ENCODE assay signal across 8 cellular contexts in the genomic region with DNA sequence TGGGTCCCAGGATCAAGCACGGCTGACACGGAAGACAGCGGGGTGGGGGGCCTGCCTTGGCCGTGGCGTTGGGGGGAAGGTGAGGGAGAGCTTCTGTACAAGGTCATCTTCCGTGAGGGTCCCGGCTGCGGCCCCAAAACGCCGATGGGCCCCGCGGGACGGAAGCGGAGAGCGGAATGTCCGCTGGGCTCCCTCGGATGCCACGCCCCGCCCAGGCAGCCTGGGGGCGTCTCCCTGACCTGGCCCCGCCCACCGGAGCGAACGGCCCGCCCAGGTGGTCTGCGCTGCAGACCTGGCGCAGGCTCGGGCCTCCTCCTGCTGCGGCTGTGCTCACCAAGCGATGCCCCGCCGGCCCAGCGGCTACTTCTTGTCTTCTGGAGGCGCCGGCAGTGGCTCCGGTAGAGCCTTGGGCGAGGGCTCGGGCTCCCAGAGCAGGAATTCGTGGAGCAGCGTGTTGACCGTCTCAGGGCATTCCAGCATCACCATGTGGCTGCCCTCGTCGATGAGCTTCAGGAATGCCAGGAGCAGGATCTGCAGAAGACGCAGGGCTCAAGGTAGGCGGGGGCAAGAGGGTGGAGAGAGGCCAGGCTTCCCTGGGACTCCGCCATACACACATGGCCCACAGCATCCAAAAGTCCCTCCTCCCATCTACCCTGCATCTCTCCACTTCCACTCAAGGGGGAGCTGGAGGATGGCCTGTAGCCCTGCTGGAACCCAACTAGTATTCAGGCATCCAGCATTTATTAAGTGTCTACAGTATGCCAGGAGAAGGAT. TPM values are rescaled to one million over a fixed set of nuclear protein-coding genes. Genes with fewer than 3 reads are reported as not detected.
DNase-seq lines count a peak whose midpoint lies in the region; ATAC-seq and TF ChIP-seq lines count a peak whose summit lies in the region.

No MANE protein-coding gene starts in this region.

- no peaks in the 10 kb centered on the region for H3K27me3 ChIP-seq in neuronal stem cell (ENCODE audit: control insufficient read depth in 3 of 3, insufficient read depth in 3 of 3, low read depth in 1 of 3, low read length in 3 of 3)
- H3K27me3 ChIP-seq in thoracic aorta (replicated peaks; ENCODE audit: insufficient read depth), result no peaks in the 10 kb centered on the region

- H4K8ac ChIP-seq in neuronal stem cell (ENCODE audit: low read depth, low read length), result peak overlapping the region; percentile 65

- H2BK12ac ChIP-seq in neuronal stem cell (ENCODE audit: low read length), result peak overlapping the region; percentile 73

- no CpG with 5 or more reads among the region's 46 CpGs for WGBS in neuronal stem cell (ENCODE audit: extremely low coverage in 2 of 2, insufficient read length in 2 of 2, insufficient replicate concordance in 1 of 2), 2 donors

- H2BK5ac ChIP-seq in neuronal stem cell (ENCODE audit: low read length), result peak overlapping the region; percentile 53

- H2AFZ ChIP-seq in neuronal stem cell (ENCODE audit: low read length), result peak overlapping the region; percentile 90

- peak overlapping the region; percentile 97 for H3K18ac ChIP-seq in neuronal stem cell (ENCODE audit: low read length)

- H3K9me3 ChIP-seq in neuronal stem cell (replicated peaks in 1 of 2; ENCODE audit: control insufficient read depth in 2 of 2, insufficient read depth in 1 of 2, low read depth in 1 of 2, low read length in 2 of 2), result peaks cover 0 to 6% of the 10 kb centered on the region in 2 donors
- H3K9me3 ChIP-seq in thoracic aorta, result no peaks in the 10 kb centered on the region

- peak overlapping the region; percentile 95 for H3K27ac ChIP-seq in neuronal stem cell (replicated peaks; ENCODE audit: low read length)
- peak overlapping the region; percentile 51 to 59 for H3K27ac ChIP-seq in thoracic aorta

- no peak overlapping the region for H2BK15ac ChIP-seq in neuronal stem cell (ENCODE audit: low read length)

- peak overlapping the region; percentile 92 for H3K4me2 ChIP-seq in neuronal stem cell (ENCODE audit: insufficient read depth, low read length, poor library complexity, severe bottlenecking)

- H3K14ac ChIP-seq in neuronal stem cell (ENCODE audit: low read length), result peak overlapping the region; percentile 99

- H3K79me1 ChIP-seq in neuronal stem cell (ENCODE audit: low read depth, low read length), result peaks cover 6% of the 10 kb centered on the region

- ATAC-seq in GM18861 (IDR thresholded peaks at IDR 0.05; ENCODE audit: unreplicated experiment), result peak; percentile 61
- peak; percentile 77 for ATAC-seq in HG03135 (IDR thresholded peaks at IDR 0.05; ENCODE audit: unreplicated experiment)
- ATAC-seq in thoracic aorta (ENCODE audit: insufficient number of reproducible peaks, low FRiP score, low read depth), result peak; percentile 72

- DNase-seq in AG08395 (ENCODE audit: low spot score) (peak; percentile 97), RPMI8226 (peak; percentile 81), foreskin fibroblast (peak; percentile 90 to 96), neuronal stem cell (ENCODE audit: low spot score) (peak; percentile 79), thoracic aorta (ENCODE audit: low spot score) (no peak)
- peak; percentile 70 for DNase-seq in activated T-helper 9 cell treated with anti-CD3 and anti-CD28 coated beads, Interleukin-2, amount 50 U/mL, for 16 hours (ENCODE audit: low read depth)

- peak overlapping the region; percentile 89 for H3K23ac ChIP-seq in neuronal stem cell (ENCODE audit: low read depth, low read length, poor library complexity)

- H3K36me3 ChIP-seq in neuronal stem cell (replicated peaks in 1 of 2; ENCODE audit: control insufficient read depth in 2 of 2, insufficient read depth in 2 of 2, low read length in 2 of 2) (peaks cover 9 to 20% of the 10 kb centered on the region in 2 donors), thoracic aorta (no peaks in the 10 kb centered on the region)

- peak overlapping the region; percentile 56 to 69 for H3K4me3 ChIP-seq in foreskin fibroblast (ENCODE audit: low read depth in 1 of 2, low read length in 2 of 2)
- H3K4me3 ChIP-seq in neuronal stem cell (ENCODE audit: low read length in 2 of 2), result peak overlapping the region; percentile 51 to 73
- H3K4me3 ChIP-seq in thoracic aorta, result peak overlapping the region; percentile 82

- peak overlapping the region; percentile 93 for H2AK5ac ChIP-seq in neuronal stem cell (ENCODE audit: low read depth, low read length)

- no peak overlapping the region for H3K4ac ChIP-seq in neuronal stem cell (ENCODE audit: low read length)

- peaks cover 0 to 2% of the 10 kb centered on the region in 2 donors for H3K4me1 ChIP-seq in neuronal stem cell (ENCODE audit: control insufficient read depth in 2 of 2, insufficient read depth in 1 of 2, low read depth in 1 of 2, low read length in 2 of 2)
- H3K4me1 ChIP-seq in thoracic aorta (ENCODE audit: control insufficient read depth in 1 of 2, low read depth in 2 of 2), result peaks cover 0 to 5% of the 10 kb centered on the region in 2 donors

- no peak overlapping the region for H4K91ac ChIP-seq in neuronal stem cell (ENCODE audit: low read depth, low read length, poor library complexity)

- H2BK120ac ChIP-seq in neuronal stem cell (ENCODE audit: low read depth, low read length), result peak overlapping the region; percentile 81

- H3K9ac ChIP-seq in neuronal stem cell (ENCODE audit: low read depth, low read length, poor library complexity), result peak overlapping the region; percentile 81

- TF ChIP-seq CTCF in foreskin fibroblast (IDR thresholded peaks at IDR 0.05; ENCODE audit: low read depth, low read length) (peak; percentile 79), thoracic aorta (IDR thresholded peaks at IDR 0.05) (peak; percentile 56)

RNA-seq across cellular contexts. Expression of a gene that starts 10.7 kb away (rescaled TPM):
- 10.9 TPM for polyA plus RNA-seq in neuronal stem cell (2013, experiment 1 of 2)
- polyA plus RNA-seq in neuronal stem cell (2013, experiment 2 of 2), result 10.5 TPM
- 10 to 100 TPM in 1 of 2 donors, 1 to 10 TPM in 1; 9.8 to 24.0 TPM for total RNA-seq in thoracic aorta

RNA-seq across cellular contexts. Expression of a gene that starts 10.8 kb away (rescaled TPM):
- 2.0 TPM for polyA plus RNA-seq in neuronal stem cell (2013, experiment 1 of 2)
- polyA plus RNA-seq in neuronal stem cell (2013, experiment 2 of 2), result 1.8 TPM
- total RNA-seq in thoracic aorta, result 1 to 10 TPM in 1 of 2 donors, not detected in 1; 1.2 TPM

RNA-seq across cellular contexts. Expression of a gene that starts 13.2 kb away (rescaled TPM):
- polyA plus RNA-seq in neuronal stem cell (2013, experiment 1 of 2), result 60.1 TPM
- 60.9 TPM for polyA plus RNA-seq in neuronal stem cell (2013, experiment 2 of 2)
- total RNA-seq in thoracic aorta, result 100 to 1,000 TPM; 132 to 140 TPM

RNA-seq across cellular contexts. Expression of a gene that starts 16.9 kb away (rescaled TPM):
- polyA plus RNA-seq in neuronal stem cell (2013, experiment 1 of 2), result 78.2 TPM
- 78.5 TPM for polyA plus RNA-seq in neuronal stem cell (2013, experiment 2 of 2)
- total RNA-seq in thoracic aorta, result 10 to 100 TPM in 1 of 2 donors, 1 to 10 TPM in 1; 8.9 to 13.5 TPM

RNA-seq across cellular contexts. Expression of a gene that starts 25.2 kb away (rescaled TPM):
- 102 TPM for polyA plus RNA-seq in neuronal stem cell (2013, experiment 1 of 2)
- polyA plus RNA-seq in neuronal stem cell (2013, experiment 2 of 2), result 100.0 TPM
- 10 to 100 TPM; 55.2 to 87.2 TPM for total RNA-seq in thoracic aorta
